ENCODE assay signal across 19 cellular contexts in genomic region chr2:55712477-55713060, GRCh38.
"Had no signal": no experiment of that assay in that cellular context is flagged by ENCODE, and none has a peak within 500 bp of the region (broad histone marks: within the 10 kb centered on the region; RNA-seq: fewer than 3 reads in every experiment).

No MANE protein-coding gene starts in this region.

- H3K9me3 ChIP-seq: colonic mucosa, esophagus muscularis mucosa, prostate gland, thyroid gland had no signal

- H3K27ac Mint-ChIP-seq: activated naive CD4-positive, alpha-beta T cell treated with anti-CD3 and anti-CD28 coated beads for 36 hours; activated naive CD8-positive, alpha-beta T cell treated with anti-CD3 and anti-CD28 coated beads, Interleukin-2, amount 10 ng/mL, durations not matched to agents 7 days and 5 days; effector memory CD8-positive, alpha-beta T cell; natural killer cell; stimulated activated naive CD8-positive, alpha-beta T cell treated with anti-CD3 and anti-CD28 coated beads, Interleukin-15, Interleukin-2, amounts not matched to agents 100 ng/mL and 50 ng/mL, for 24 hours; T-helper 17 cell had no signal

- H3K27me3 ChIP-seq: colonic mucosa, esophagus muscularis mucosa, thyroid gland had no signal

- H3K4me1 ChIP-seq: colonic mucosa, esophagus muscularis mucosa, prostate gland had no signal

- H3K4me1 Mint-ChIP-seq: natural killer cell had no signal

- H3K27ac ChIP-seq: colonic mucosa, esophagus muscularis mucosa, prostate gland, thyroid gland had no signal

- H3K4me3 Mint-ChIP-seq: activated naive CD4-positive, alpha-beta T cell treated with anti-CD3 and anti-CD28 coated beads for 36 hours; activated naive CD8-positive, alpha-beta T cell treated with anti-CD3 and anti-CD28 coated beads, Interleukin-2, amount 10 ng/mL, durations not matched to agents 7 days and 5 days; effector memory CD8-positive, alpha-beta T cell; natural killer cell; stimulated activated naive CD8-positive, alpha-beta T cell treated with anti-CD3 and anti-CD28 coated beads, Interleukin-15, Interleukin-2, amounts not matched to agents 100 ng/mL and 50 ng/mL, for 24 hours; T-helper 17 cell had no signal

- H3K9me3 Mint-ChIP-seq: activated naive CD4-positive, alpha-beta T cell treated with anti-CD3 and anti-CD28 coated beads for 36 hours; activated naive CD8-positive, alpha-beta T cell treated with anti-CD3 and anti-CD28 coated beads, Interleukin-2, amount 10 ng/mL, durations not matched to agents 7 days and 5 days; effector memory CD8-positive, alpha-beta T cell; natural killer cell; stimulated activated naive CD8-positive, alpha-beta T cell treated with anti-CD3 and anti-CD28 coated beads, Interleukin-15, Interleukin-2, amounts not matched to agents 100 ng/mL and 50 ng/mL, for 24 hours had no signal

- H3K4me3 ChIP-seq: colonic mucosa, dorsolateral prefrontal cortex, esophagus muscularis mucosa, prostate gland, thyroid gland had no signal

- H3K27me3 Mint-ChIP-seq: activated naive CD8-positive, alpha-beta T cell treated with anti-CD3 and anti-CD28 coated beads, Interleukin-2, amount 10 ng/mL, durations not matched to agents 7 days and 5 days had no signal

- H3K36me3 Mint-ChIP-seq: activated naive CD8-positive, alpha-beta T cell treated with anti-CD3 and anti-CD28 coated beads, Interleukin-2, amount 10 ng/mL, durations not matched to agents 7 days and 5 days; natural killer cell had no signal

- DNase-seq: activated CD4-positive, alpha-beta T cell treated with anti-CD3 and anti-CD28 coated beads for 4 hours; activated CD4-positive, alpha-beta T cell treated with anti-CD3 and anti-CD28 coated beads, Interleukin-2, amount 50 U/mL, for 48 hours; activated CD4-positive, CD25-positive, alpha-beta regulatory T cell; activated naive CD4-positive, alpha-beta T cell treated with anti-CD3 and anti-CD28 coated beads for 36 hours; activated naive CD8-positive, alpha-beta T cell treated with anti-CD3 and anti-CD28 coated beads, Interleukin-2, amount 10 ng/mL, durations not matched to agents 7 days and 5 days; activated T-cell treated with anti-CD3 and anti-CD28 coated beads, Interleukin-2, amount 50 U/mL, for 48 hours; amniotic stem cell; colonic mucosa; dorsolateral prefrontal cortex; effector memory CD8-positive, alpha-beta T cell; midbrain; natural killer cell; stimulated activated CD4-positive, alpha-beta T cell treated with anti-CD3 and anti-CD28 coated beads, Interleukin-1b, Interleukin-23, amount 100 ng/mL, for 48 hours; substantia nigra; T-helper 17 cell; thyroid gland had no signal

- H3K36me3 ChIP-seq: colonic mucosa, esophagus muscularis mucosa, prostate gland, thyroid gland had no signal
